Comparison of ENCODE assay signal across 1 cellular context in genomic region chr14:37791384-37792036, GRCh38.
TF ChIP-seq lines count a peak whose summit lies in the region.

No MANE protein-coding gene starts in this region.

TF ChIP-seq in HepG2, 621 proteins besides CTCF, POLR2A, EP300 and RAD21 (continued from another document and continues in another):
- TF ChIP-seq U2AF2 (IDR thresholded peaks at IDR 0.05; ENCODE audit: low read depth, low read length) (no peak), ELF3 (CRISPR knock-in tag; IDR thresholded peaks at IDR 0.05) (peak; percentile 99), ZNF816 (CRISPR knock-in tag; IDR thresholded peaks at IDR 0.05; ENCODE audit: borderline replicate concordance) (peak; percentile 60), THAP11 (CRISPR knock-in tag; IDR thresholded peaks at IDR 0.05) (peak; percentile 70), MYPOP (CRISPR knock-in tag; IDR thresholded peaks at IDR 0.05) (no peak), ZNF549 (CRISPR knock-in tag; IDR thresholded peaks at IDR 0.05) (no peak), HBP1 (CRISPR knock-in tag; IDR thresholded peaks at IDR 0.05; ENCODE audit: low read depth) (peak; percentile 27; the same call in 1 of the 2 replicates), NFKBIZ (CRISPR knock-in tag; IDR thresholded peaks at IDR 0.05) (peak; percentile 59; the same call in 1 of the 2 replicates), SOX13 (IDR thresholded peaks at IDR 0.05) (peak; percentile 68), SOX13 (CRISPR knock-in tag; conservative IDR thresholded peaks at IDR 0.05 in 1 of 2, IDR thresholded peaks at IDR 0.05 in 1 of 2) (peak in 1 of 2 experiments; percentile 92; a peak in 3 of 4 replicates), ZEB1 (IDR thresholded peaks at IDR 0.05; ENCODE audit: insufficient replicate concordance, low read depth) (peak; percentile 69), ZNF576 (CRISPR knock-in tag; IDR thresholded peaks at IDR 0.05) (no peak), MAX (IDR thresholded peaks at IDR 0.05) (peak; percentile 65; the same call in 1 of the 2 replicates), SIX1 (CRISPR knock-in tag; IDR thresholded peaks at IDR 0.05; ENCODE audit: borderline replicate concordance) (peak; percentile 90), ZBTB10 (CRISPR knock-in tag; IDR thresholded peaks at IDR 0.05; ENCODE audit: borderline replicate concordance) (no peak), BRCA1 (CRISPR knock-in tag; IDR thresholded peaks at IDR 0.05) (no peak), TBL1XR1 (IDR thresholded peaks at IDR 0.05; ENCODE audit: borderline replicate concordance, low read length, partially characterized antibody) (peak; percentile 92), MAFF (IDR thresholded peaks at IDR 0.05; ENCODE audit: low read depth, low read length) (no peak), ZNF317 (CRISPR knock-in tag; IDR thresholded peaks at IDR 0.05) (peak; percentile 75), ZNF276 (CRISPR knock-in tag; IDR thresholded peaks at IDR 0.05; ENCODE audit: low read depth) (no peak), RERE (CRISPR knock-in tag; IDR thresholded peaks at IDR 0.05; ENCODE audit: low read depth) (peak; percentile 79), ZNF674 (CRISPR knock-in tag; IDR thresholded peaks at IDR 0.05; ENCODE audit: low read depth) (no peak), ZFP1 (CRISPR knock-in tag; IDR thresholded peaks at IDR 0.05) (peak; percentile 86), POLR2AphosphoS2 (IDR thresholded peaks at IDR 0.05; ENCODE audit: low read depth, low read length) (no peak), PCBP2 (optimal IDR thresholded peaks at IDR 0.05; ENCODE audit: low read depth, low read length, poor library complexity, severe bottlenecking) (no peak), MXD4 (CRISPR knock-in tag; IDR thresholded peaks at IDR 0.05) (peak; percentile 81), TOE1 (CRISPR knock-in tag; IDR thresholded peaks at IDR 0.05) (0 out of 2 replicates have a peak, but pooled peaks have one; percentile 77), AHR (CRISPR knock-in tag; IDR thresholded peaks at IDR 0.05) (no peak; the same call in 1 of the 2 replicates), ZNF878 (CRISPR knock-in tag; IDR thresholded peaks at IDR 0.05) (peak; percentile 86; the same call in 1 of the 2 replicates), ZNF12 (CRISPR knock-in tag; IDR thresholded peaks at IDR 0.05) (peak; percentile 57; the same call in 1 of the 2 replicates), SRF (IDR thresholded peaks at IDR 0.05; ENCODE audit: low read depth, low read length) (peak; percentile 34; the same call in 1 of the 2 replicates), HMGXB4 (CRISPR knock-in tag; IDR thresholded peaks at IDR 0.05; ENCODE audit: borderline replicate concordance in 1 of 2, low read depth in 1 of 2) (0 out of 4 replicates have a peak, but pooled peaks of 1 of the 2 experiments have one; percentile 63), MTA3 (CRISPR knock-in tag; IDR thresholded peaks at IDR 0.05) (no peak), ZNF414 (CRISPR knock-in tag; IDR thresholded peaks at IDR 0.05) (peak; percentile 77; the same call in 1 of the 2 replicates), ZNF503 (CRISPR knock-in tag; IDR thresholded peaks at IDR 0.05) (peak; percentile 37; the same call in 1 of the 2 replicates), PTBP1 (IDR thresholded peaks at IDR 0.05; ENCODE audit: low read depth, low read length, poor library complexity, severe bottlenecking) (no peak), CREBL2 (CRISPR knock-in tag; IDR thresholded peaks at IDR 0.05; ENCODE audit: borderline replicate concordance) (no peak), ZBTB34 (CRISPR knock-in tag; IDR thresholded peaks at IDR 0.05) (peak; percentile 87), HDAC2 (CRISPR knock-in tag; IDR thresholded peaks at IDR 0.05) (peak; percentile 97)
